ENCODE assay signal across 17 cellular contexts in genomic region chr11:45563801-45564200, GRCh38.
"Had no signal": no experiment of that assay in that cellular context is flagged by ENCODE, and none has a peak within 500 bp of the region (broad histone marks: within the 10 kb centered on the region; RNA-seq: fewer than 3 reads in every experiment).

No MANE protein-coding gene starts in this region.

- H3K4me1 ChIP-seq: foreskin keratinocyte, parathyroid adenoma had no signal

- ATAC-seq: activated CD8-positive, alpha-beta T cell treated with anti-CD3 and anti-CD28 coated beads for 36 hours; activated T-helper 17 cell treated with anti-CD3 and anti-CD28 coated beads, Interleukin-2, amount 50 U/mL, for 72 hours; foreskin keratinocyte; naive thymus-derived CD8-positive, alpha-beta T cell; stimulated activated naive B cell treated with anti-CD40 and anti-IgM and Interleukin-4, amounts not matched to agents 10 μg/mL and 1 μg/mL and 100 μg/mL, for 72 hours had no signal

- H3K79me2 ChIP-seq: parathyroid adenoma had no signal

- H3K9ac ChIP-seq: parathyroid adenoma had no signal

- H3K4me3 ChIP-seq: dorsolateral prefrontal cortex had no signal

- DNase-seq: activated CD4-positive, alpha-beta T cell treated with anti-CD3 and anti-CD28 coated beads for 48 hours; activated CD4-positive, CD25-positive, alpha-beta regulatory T cell; activated CD8-positive, alpha-beta T cell treated with anti-CD3 and anti-CD28 coated beads for 36 hours; activated naive CD4-positive, alpha-beta T cell; activated naive CD8-positive, alpha-beta T cell treated with anti-CD3 and anti-CD28 coated beads for 36 hours; activated T-cell treated with anti-CD3 and anti-CD28 coated beads, Interleukin-2, amount 50 U/mL, for 1 hour; amniotic stem cell; caudate nucleus; dorsolateral prefrontal cortex; endodermal cell; foreskin keratinocyte; hippocampal formation; mesenchymal stem cell; naive thymus-derived CD8-positive, alpha-beta T cell; stimulated activated naive B cell treated with anti-CD40 and anti-IgM and Interleukin-4, amounts not matched to agents 10 μg/mL and 1 μg/mL and 100 μg/mL, for 72 hours had no signal

- H3K27ac ChIP-seq: dorsolateral prefrontal cortex, foreskin keratinocyte, parathyroid adenoma had no signal
